ENCODE assay signal across 8 cellular contexts in the genomic region with DNA sequence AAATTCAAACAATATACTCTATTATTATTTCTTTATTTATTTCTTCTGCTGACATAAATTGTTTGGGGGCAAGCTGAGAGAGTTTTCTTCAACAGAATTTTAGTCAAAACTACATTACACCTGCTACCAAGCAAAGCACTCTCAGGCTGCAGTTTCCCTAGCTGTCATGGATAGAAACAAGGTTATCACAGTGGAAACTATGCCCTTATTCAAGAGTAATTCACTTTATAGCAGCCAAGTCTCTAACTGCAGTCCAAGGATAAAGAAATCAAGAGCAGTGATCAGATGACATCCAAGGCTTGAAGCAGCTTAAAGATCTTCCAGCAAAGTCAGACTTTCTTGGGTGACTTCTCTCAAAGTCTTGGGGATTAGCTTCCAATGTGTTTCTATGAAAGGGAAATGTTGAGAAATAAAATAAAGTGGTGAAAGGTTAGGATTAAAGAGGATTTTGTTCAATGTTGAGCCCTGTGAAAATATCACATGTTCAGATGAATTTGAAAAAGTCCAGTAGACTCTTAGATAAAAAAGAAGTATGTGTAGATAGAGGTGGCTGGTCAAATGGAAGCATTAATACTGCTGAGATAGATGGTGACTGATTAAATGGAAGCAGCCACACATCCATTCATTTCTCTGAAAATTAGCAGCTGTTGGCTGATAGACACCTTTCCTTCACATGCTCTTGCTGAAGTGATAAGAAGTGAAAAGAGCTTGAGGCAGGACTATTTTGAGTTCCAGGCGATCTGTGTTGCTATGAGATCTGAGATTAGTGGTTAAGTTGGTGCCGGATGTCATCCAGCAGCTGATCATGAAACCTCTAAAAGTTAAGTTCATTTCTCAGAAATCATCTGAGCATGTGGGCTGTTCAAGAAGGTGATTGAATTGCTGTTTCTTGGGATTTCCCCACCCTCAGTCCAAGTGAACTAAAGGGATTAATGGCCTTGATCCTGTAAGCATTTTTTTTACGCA.
DNase-seq lines count a peak whose midpoint lies in the region; ATAC-seq, FAIRE-seq and TF ChIP-seq lines count a peak whose summit lies in the region.

No MANE protein-coding gene starts in this region.

- no peaks in the 10 kb centered on the region for H3K9me3 ChIP-seq in MM.1S (replicated peaks; ENCODE audit: insufficient read depth, low read length)

- DNase-seq in MM.1S (peak; percentile 97), D721Med (ENCODE audit: insufficient read length, low spot score) (no peak), omental fat pad (ENCODE audit: low spot score) (no peak), NCI-H526 treated with DMSO at 0.1 percent for 48 hours (lab: John Stamatoyannopoulos, UW) (no peak)
- DNase-seq in stimulated activated CD8-positive, alpha-beta memory T cell treated with anti-CD3 and anti-CD28 coated beads, Interleukin-12 subunit alpha, Interleukin-12 subunit beta, amount 100 ng/mL, for 1 hour (ENCODE audit: low read depth): peak; percentile 35

- H2AFZ ChIP-seq in MM.1S (ENCODE audit: low read length): 0 out of 2 replicates have a peak overlapping the region, but pooled peaks have one; percentile 31

- peak overlapping the region; percentile 73 for H3K4me3 Mint-ChIP-seq in activated naive CD8-positive, alpha-beta T cell

- H3K27me3 Mint-ChIP-seq in activated naive CD8-positive, alpha-beta T cell: no peaks in the 10 kb centered on the region

- H4K20me1 ChIP-seq in MM.1S (ENCODE audit: insufficient read depth, low read length): no peaks in the 10 kb centered on the region

- FAIRE-seq in D721Med (lab: Jason Lieb, UNC): no peak

- TF ChIP-seq CTCF in MM.1S (IDR thresholded peaks at IDR 0.05; ENCODE audit: low read length) (no peak), D721Med (IDR thresholded peaks at IDR 0.05; ENCODE audit: insufficient read depth, missing control alignments) (no peak), omental fat pad (IDR thresholded peaks at IDR 0.05) (no peak)

- peak overlapping the region; percentile 97 for H3K27ac Mint-ChIP-seq in activated naive CD8-positive, alpha-beta T cell

- peaks cover 87% of the 10 kb centered on the region for H3K4me1 Mint-ChIP-seq in activated naive CD8-positive, alpha-beta T cell (ENCODE audit: low read depth)

- H3K4me1 ChIP-seq in MM.1S (ENCODE audit: low read length): peaks cover 51% of the 10 kb centered on the region

- H3K9me3 Mint-ChIP-seq in activated naive CD8-positive, alpha-beta T cell (ENCODE audit: low read depth): peaks cover 8% of the 10 kb centered on the region

- H3K9ac ChIP-seq in MM.1S (ENCODE audit: low read length): peak overlapping the region; percentile 60

- H3K4me2 ChIP-seq in MM.1S (ENCODE audit: low read depth, low read length): peak overlapping the region; percentile 82

- peaks cover 2% of the 10 kb centered on the region for H3K36me3 Mint-ChIP-seq in activated naive CD8-positive, alpha-beta T cell

- ATAC-seq in GM21528 (IDR thresholded peaks at IDR 0.05; ENCODE audit: low FRiP score, unreplicated experiment) (peak; percentile 79), omental fat pad (ENCODE audit: low FRiP score) (no peak)

- H3K27me3 ChIP-seq in MM.1S (replicated peaks; ENCODE audit: insufficient read depth, low read length): no peaks in the 10 kb centered on the region

- H3K79me2 ChIP-seq in MM.1S (ENCODE audit: low read length): no peaks in the 10 kb centered on the region

- H3K9me2 ChIP-seq in MM.1S (replicated peaks; ENCODE audit: insufficient read depth, low read length): no peaks in the 10 kb centered on the region

- no peaks in the 10 kb centered on the region for H3K36me3 ChIP-seq in MM.1S (replicated peaks; ENCODE audit: insufficient read depth, low read length)

- H3K4me3 ChIP-seq in GM08714 (ENCODE audit: low read length): peak overlapping the region; percentile 33; the same call in 1 of the 2 replicates
- peak overlapping the region; percentile 26; the same call in 1 of the 2 replicates for H3K4me3 ChIP-seq in MM.1S (ENCODE audit: low read length)

- H3K27ac ChIP-seq in MM.1S (ENCODE audit: low read length): peak overlapping the region; percentile 91

- H3F3A ChIP-seq in MM.1S (ENCODE audit: insufficient read depth, low read length): peaks cover 20% of the 10 kb centered on the region

Comparison
In these comparisons a context has a peak if more than half of its experiments do, and no peak if none do; other contexts are left out.
1. DNase-seq: peak in MM.1S (single experiment) and stimulated activated CD8-positive, alpha-beta memory T cell treated with anti-CD3 and anti-CD28 coated beads, Interleukin-12 subunit alpha, Interleukin-12 subunit beta, amount 100 ng/mL, for 1 hour (single experiment); none in D721Med (single experiment), omental fat pad (single experiment) and NCI-H526 treated with DMSO at 0.1 percent for 48 hours (single experiment).